8 cellular contexts compared by ENCODE assay signal in the genomic region with DNA sequence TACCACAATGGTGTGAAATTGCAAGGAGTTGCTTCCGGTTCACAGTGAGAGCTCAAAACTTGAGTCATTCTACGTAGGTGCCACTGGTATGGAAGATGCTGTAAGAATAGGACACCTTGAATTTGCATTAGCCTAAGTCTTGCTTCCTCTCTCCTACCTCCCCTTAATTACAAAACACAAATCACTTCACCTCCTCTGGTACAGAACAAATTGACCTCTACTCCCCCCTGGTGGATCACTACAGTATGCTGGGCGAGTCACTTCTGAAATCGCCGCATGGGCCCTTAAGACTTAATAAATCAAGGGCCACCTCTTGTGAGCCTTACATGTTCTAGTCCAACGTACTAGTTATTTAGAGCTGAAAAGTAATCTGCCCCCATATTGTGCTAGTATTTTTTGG.
DNase-seq lines count a peak whose midpoint lies in the region; ATAC-seq and TF ChIP-seq lines count a peak whose summit lies in the region.

No MANE protein-coding gene starts in this region.

- H3K9me3 ChIP-seq in RWPE2 (ENCODE audit: severe bottlenecking) (no peaks in the 10 kb centered on the region), thyroid gland (no peaks in the 10 kb centered on the region)

- no peak for TF ChIP-seq POLR2A in thyroid gland (IDR thresholded peaks at IDR 0.05)

- intact Hi-C loops in thyroid gland (cut with DNase I) = no loop called here

- TF ChIP-seq CTCF in RWPE2 (IDR thresholded peaks at IDR 0.05; ENCODE audit: poor library complexity, severe bottlenecking) = peak; percentile 40
- peak in 3 of 6 experiments; percentile 6 to 39 (median 34) for TF ChIP-seq CTCF in thyroid gland (IDR thresholded peaks at IDR 0.05)

- ATAC-seq in GM19438 (IDR thresholded peaks at IDR 0.05; ENCODE audit: low read depth, unreplicated experiment) (peak; percentile 89), HG03378 (IDR thresholded peaks at IDR 0.05; ENCODE audit: unreplicated experiment) (peak; percentile 76), RWPE2 (ENCODE audit: low read depth) (0 out of 3 replicates have a peak, but pooled peaks have one; percentile 55)

- H3K4me3 ChIP-seq in RWPE2 (ENCODE audit: severe bottlenecking) (no peak overlapping the region), thyroid gland (replicated peaks in 1 of 3) (no peak overlapping the region)

- DNase-seq in NOMO-1 treated with DMSO at 0.1 percent for 48 hours (lab: John Stamatoyannopoulos, UW; ENCODE audit: unreplicated experiment) (peak; percentile 3), NOMO-1 treated with dmso at 0.1 percent for 144 hours (lab: John Stamatoyannopoulos, UW; ENCODE audit: unreplicated experiment) (no peak), RWPE2 (ENCODE audit: low spot score) (no peak), germinal center (ENCODE audit: low spot score) (peak; percentile 47), thyroid gland (peak; percentile 3 to 10), ureter (ENCODE audit: low spot score) (no peak)

- WGBS in thyroid gland, 2 donors = 41 to 43% methylated on average over 6 of the region's 6 CpGs

- peaks cover 10% of the 10 kb centered on the region for H3K27me3 ChIP-seq in RWPE2 (ENCODE audit: insufficient read depth, poor library complexity, severe bottlenecking)
- H3K27me3 ChIP-seq in thyroid gland = no peaks in the 10 kb centered on the region

- H3K4me1 ChIP-seq in RWPE2 (ENCODE audit: insufficient read depth, poor library complexity, severe bottlenecking) (no peaks in the 10 kb centered on the region), thyroid gland (no peaks in the 10 kb centered on the region)

- H3K27ac ChIP-seq in RWPE2 (ENCODE audit: poor library complexity, severe bottlenecking) (no peak overlapping the region), thyroid gland (no peak overlapping the region)

- H3K36me3 ChIP-seq in RWPE2 (ENCODE audit: low read depth) (no peaks in the 10 kb centered on the region), thyroid gland (no peaks in the 10 kb centered on the region)

Comparison
In these comparisons a context has a peak if more than half of its experiments do, and no peak if none do; other contexts are left out.
1. DNase-seq: peak in NOMO-1 treated with DMSO at 0.1 percent for 48 hours (single experiment), germinal center (single experiment) and thyroid gland (2 of 2); none in NOMO-1 treated with dmso at 0.1 percent for 144 hours (single experiment), RWPE2 (single experiment) and ureter (single experiment).
2. Peak in every context shown above with its lines, with median percentiles within 50 percentile points of each other: ATAC-seq.